In the genomic region with DNA sequence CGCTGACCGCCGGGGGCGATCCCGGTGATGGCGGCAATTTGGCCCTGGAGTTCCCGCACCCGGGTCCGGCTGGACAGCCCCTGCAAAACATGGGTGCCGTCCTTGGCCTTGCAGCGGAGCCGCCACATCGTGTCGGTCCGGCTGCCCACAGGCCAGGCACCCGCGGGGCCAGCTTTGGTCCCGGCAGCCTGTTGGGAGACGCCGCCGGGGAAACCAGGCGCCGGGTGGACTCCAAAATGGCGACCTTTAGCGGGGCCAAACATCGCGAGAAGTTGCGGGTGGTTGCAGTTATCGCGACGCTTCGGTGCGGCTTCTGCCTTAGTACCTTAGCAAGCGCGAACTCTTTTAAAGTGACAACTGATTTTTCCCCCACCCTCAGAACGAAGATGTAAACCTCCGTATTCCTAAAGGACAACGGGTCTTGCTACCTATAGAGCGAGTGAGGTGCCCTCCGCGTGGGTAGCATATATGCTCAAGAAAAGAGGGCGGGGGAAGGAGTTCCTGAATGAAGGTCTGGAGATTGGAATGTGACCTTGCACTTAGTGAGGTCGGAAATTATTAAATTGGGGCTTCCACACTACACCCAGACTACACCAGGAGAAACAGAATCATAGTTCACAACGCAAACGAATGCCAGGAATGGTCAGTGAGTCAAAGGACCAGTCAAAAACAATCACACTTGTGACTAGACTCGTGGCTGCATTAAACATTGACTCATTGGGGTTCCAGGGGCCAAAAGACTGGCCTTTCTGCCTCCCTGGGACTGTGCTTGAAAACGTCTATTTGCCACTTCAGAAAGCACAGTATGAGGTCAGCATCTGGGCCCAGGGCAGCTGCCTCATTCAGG, we compare ENCODE assay signal across 1 cellular context.
TF ChIP-seq lines count a peak whose summit lies in the region.

Gene YOD1, minus strand, starts transcription at position 441 of the 847 bp plus-strand sequence. Its CDS starts 178 bp downstream, at position 263.

TF ChIP-seq in K562, 482 proteins besides CTCF, POLR2A, EP300 and RAD21 (continued from another document):
- TF ChIP-seq, protein P1, sequence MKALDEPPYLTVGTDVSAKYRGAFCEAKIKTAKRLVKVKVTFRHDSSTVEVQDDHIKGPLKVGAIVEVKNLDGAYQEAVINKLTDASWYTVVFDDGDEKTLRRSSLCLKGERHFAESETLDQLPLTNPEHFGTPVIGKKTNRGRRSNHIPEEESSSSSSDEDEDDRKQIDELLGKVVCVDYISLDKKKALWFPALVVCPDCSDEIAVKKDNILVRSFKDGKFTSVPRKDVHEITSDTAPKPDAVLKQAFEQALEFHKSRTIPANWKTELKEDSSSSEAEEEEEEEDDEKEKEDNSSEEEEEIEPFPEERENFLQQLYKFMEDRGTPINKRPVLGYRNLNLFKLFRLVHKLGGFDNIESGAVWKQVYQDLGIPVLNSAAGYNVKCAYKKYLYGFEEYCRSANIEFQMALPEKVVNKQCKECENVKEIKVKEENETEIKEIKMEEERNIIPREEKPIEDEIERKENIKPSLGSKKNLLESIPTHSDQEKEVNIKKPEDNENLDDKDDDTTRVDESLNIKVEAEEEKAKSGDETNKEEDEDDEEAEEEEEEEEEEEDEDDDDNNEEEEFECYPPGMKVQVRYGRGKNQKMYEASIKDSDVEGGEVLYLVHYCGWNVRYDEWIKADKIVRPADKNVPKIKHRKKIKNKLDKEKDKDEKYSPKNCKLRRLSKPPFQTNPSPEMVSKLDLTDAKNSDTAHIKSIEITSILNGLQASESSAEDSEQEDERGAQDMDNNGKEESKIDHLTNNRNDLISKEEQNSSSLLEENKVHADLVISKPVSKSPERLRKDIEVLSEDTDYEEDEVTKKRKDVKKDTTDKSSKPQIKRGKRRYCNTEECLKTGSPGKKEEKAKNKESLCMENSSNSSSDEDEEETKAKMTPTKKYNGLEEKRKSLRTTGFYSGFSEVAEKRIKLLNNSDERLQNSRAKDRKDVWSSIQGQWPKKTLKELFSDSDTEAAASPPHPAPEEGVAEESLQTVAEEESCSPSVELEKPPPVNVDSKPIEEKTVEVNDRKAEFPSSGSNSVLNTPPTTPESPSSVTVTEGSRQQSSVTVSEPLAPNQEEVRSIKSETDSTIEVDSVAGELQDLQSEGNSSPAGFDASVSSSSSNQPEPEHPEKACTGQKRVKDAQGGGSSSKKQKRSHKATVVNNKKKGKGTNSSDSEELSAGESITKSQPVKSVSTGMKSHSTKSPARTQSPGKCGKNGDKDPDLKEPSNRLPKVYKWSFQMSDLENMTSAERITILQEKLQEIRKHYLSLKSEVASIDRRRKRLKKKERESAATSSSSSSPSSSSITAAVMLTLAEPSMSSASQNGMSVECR (CRISPR knock-in tag; IDR thresholded peaks at IDR 0.05): peak; percentile 83
- TF ChIP-seq MBD2 (IDR thresholded peaks at IDR 0.05; ENCODE audit: borderline replicate concordance, low read depth) (peak; percentile 65), ARNT (IDR thresholded peaks at IDR 0.05) (no peak; a peak in 1 of 4 replicates), DNMT1 (IDR thresholded peaks at IDR 0.05) (no peak), LCOR (CRISPR knock-in tag; IDR thresholded peaks at IDR 0.05) (peak; percentile 15), POLR2B (IDR thresholded peaks at IDR 0.05; ENCODE audit: low read depth, partially characterized antibody) (peak; percentile 81), DMBX1 (CRISPR knock-in tag; IDR thresholded peaks at IDR 0.05; ENCODE audit: borderline replicate concordance) (no peak), SMARCA4 (IDR thresholded peaks at IDR 0.05) (0 out of 2 replicates have a peak, but pooled peaks have one; percentile 31)
TF ChIP-seq in K562: peak in this region for 141.
